18 cellular contexts compared by ENCODE assay signal in the genomic region with DNA sequence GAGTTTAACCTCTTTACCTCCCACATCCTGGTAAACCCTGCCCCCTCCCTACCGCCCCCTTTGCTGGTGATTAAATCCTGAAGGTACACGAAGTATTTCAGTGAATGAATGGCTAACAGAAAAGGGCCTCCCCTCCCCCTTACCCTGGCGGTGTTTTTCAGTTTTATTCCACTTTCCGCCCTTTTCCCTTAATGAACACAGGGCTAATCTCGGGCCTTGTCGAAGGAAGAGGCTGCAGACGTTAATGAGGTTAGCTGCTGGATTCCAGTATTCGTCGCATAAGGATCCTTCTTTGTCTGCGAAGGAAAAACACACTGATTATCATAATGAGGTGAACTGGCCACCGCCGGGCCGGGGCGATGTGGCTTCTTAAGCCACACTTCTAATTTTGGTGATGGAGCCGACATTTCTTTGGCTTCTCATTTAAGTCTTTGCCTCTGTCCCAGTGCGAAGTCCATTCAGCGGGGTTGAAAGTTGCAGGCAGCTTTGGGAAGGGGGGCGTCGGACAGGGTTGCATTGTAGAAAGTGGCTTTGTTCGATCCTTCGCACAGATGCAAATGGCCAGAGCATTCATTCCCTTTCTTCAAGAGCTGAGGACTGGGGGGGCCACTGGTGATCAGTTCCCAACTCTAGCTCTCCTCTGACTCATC. TPM values are rescaled to one million over a fixed set of nuclear protein-coding genes. Genes with fewer than 3 reads are reported as not detected.
DNase-seq lines count a peak whose midpoint lies in the region; ATAC-seq and TF ChIP-seq lines count a peak whose summit lies in the region.
"Had no signal": no experiment of that assay in that cellular context is flagged by ENCODE, and none has a peak within 500 bp of the region (broad histone marks: within the 10 kb centered on the region; RNA-seq: fewer than 3 reads in every experiment).

No MANE protein-coding gene starts in this region.

- peak overlapping the region; percentile 5 for H3K4me3 ChIP-seq in iPS-18a (ENCODE audit: low read length)

- POLR2A ChIA-PET in WTC11 (lab: Charles Lee), result no interaction called here

- ATAC-seq in WTC11 (no peak), GM21737 (IDR thresholded peaks at IDR 0.05; ENCODE audit: unreplicated experiment) (no peak)
- ATAC-seq: HepG2, PC-3 had no signal

- peak overlapping the region; percentile 16 for H3K9ac ChIP-seq in iPS-18a (ENCODE audit: low read length)
- H3K9ac ChIP-seq: KMS-11 had no signal

- peaks cover 10% of the 10 kb centered on the region for H3K9me3 Mint-ChIP-seq in WTC11

- CTCF ChIA-PET in WTC11 (lab: Charles Lee), result no interaction called here

- H3K27ac ChIP-seq in iPS-18a (ENCODE audit: low read length), result no peak overlapping the region
- H3K27ac ChIP-seq: KMS-11 had no signal

- H3K27me3 Mint-ChIP-seq in WTC11 (ENCODE audit: low read depth), result peaks cover 6% of the 10 kb centered on the region

- DNase-seq in NCI-H748 (lab: John Stamatoyannopoulos, UW; ENCODE audit: unreplicated experiment) (peak; percentile 20), NCI-H748 treated with DMSO at 0.1 percent for 48 hours (lab: John Stamatoyannopoulos, UW) (no peak), WTC11 (ENCODE audit: low spot score) (no peak), retina (peak; percentile 82), islet precursor cell (no peak), NK-92 (lab: John Stamatoyannopoulos, UW; ENCODE audit: unreplicated experiment) (no peak)
- DNase-seq: 8988T; NCI-H1092; NCI-H1694 treated with DMSO at 0.1 percent for 48 hours; NCI-H510A treated with DMSO at 0.1 percent for 48 hours; NK-92 treated with Interleukin-12 subunit alpha and Interleukin-12 subunit beta, amount 100 ng/mL, for 24 hours; PC-3 had no signal

- H3K27ac Mint-ChIP-seq in WTC11, result peak overlapping the region; percentile 49; the same call in 1 of the 2 replicates
- H3K27ac Mint-ChIP-seq: CD14-positive monocyte had no signal

- H3K4me1 ChIP-seq in iPS-18a (ENCODE audit: control insufficient read depth, low read depth, low read length), result peaks cover 34% of the 10 kb centered on the region

- TF ChIP-seq CTCF in WTC11 (IDR thresholded peaks at IDR 0.05), result no peak

- H3K36me3 ChIP-seq in iPS-18a (ENCODE audit: control insufficient read depth, low read depth, low read length), result no peaks in the 10 kb centered on the region

- peaks cover 51% of the 10 kb centered on the region for H3K36me3 Mint-ChIP-seq in WTC11

- H3K4me3 Mint-ChIP-seq in WTC11, result no peak overlapping the region
- H3K4me3 Mint-ChIP-seq: CD14-positive monocyte had no signal

- no peaks in the 10 kb centered on the region for H3K9me3 ChIP-seq in iPS-18a (ENCODE audit: control insufficient read depth, low read depth, low read length)

- H3K4me1 Mint-ChIP-seq in WTC11, result peaks cover 49% of the 10 kb centered on the region
- H3K4me1 Mint-ChIP-seq: CD14-positive monocyte had no signal

- peaks cover 8% of the 10 kb centered on the region for H3K27me3 ChIP-seq in iPS-18a (ENCODE audit: control insufficient read depth, insufficient read depth, low read length)

TF ChIP-seq in WTC11, 78 proteins besides CTCF, POLR2A, EP300 and RAD21:
- TF ChIP-seq USF2 (CRISPR knock-in tag; IDR thresholded peaks at IDR 0.05) (no peak), RELA (CRISPR knock-in tag; IDR thresholded peaks at IDR 0.05; ENCODE audit: borderline replicate concordance) (no peak), IRF1 (CRISPR knock-in tag; IDR thresholded peaks at IDR 0.05) (no peak), MXD4 (CRISPR knock-in tag; IDR thresholded peaks at IDR 0.05; ENCODE audit: borderline replicate concordance) (no peak), NFATC4 (CRISPR knock-in tag; IDR thresholded peaks at IDR 0.05) (no peak), HMGA2 (CRISPR knock-in tag; IDR thresholded peaks at IDR 0.05) (no peak)
- TF ChIP-seq, protein P1, sequence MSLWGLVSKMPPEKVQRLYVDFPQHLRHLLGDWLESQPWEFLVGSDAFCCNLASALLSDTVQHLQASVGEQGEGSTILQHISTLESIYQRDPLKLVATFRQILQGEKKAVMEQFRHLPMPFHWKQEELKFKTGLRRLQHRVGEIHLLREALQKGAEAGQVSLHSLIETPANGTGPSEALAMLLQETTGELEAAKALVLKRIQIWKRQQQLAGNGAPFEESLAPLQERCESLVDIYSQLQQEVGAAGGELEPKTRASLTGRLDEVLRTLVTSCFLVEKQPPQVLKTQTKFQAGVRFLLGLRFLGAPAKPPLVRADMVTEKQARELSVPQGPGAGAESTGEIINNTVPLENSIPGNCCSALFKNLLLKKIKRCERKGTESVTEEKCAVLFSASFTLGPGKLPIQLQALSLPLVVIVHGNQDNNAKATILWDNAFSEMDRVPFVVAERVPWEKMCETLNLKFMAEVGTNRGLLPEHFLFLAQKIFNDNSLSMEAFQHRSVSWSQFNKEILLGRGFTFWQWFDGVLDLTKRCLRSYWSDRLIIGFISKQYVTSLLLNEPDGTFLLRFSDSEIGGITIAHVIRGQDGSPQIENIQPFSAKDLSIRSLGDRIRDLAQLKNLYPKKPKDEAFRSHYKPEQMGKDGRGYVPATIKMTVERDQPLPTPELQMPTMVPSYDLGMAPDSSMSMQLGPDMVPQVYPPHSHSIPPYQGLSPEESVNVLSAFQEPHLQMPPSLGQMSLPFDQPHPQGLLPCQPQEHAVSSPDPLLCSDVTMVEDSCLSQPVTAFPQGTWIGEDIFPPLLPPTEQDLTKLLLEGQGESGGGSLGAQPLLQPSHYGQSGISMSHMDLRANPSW (CRISPR knock-in tag; conservative IDR thresholded peaks at IDR 0.05; ENCODE audit: low read depth), result no peak
- TF ChIP-seq, protein P2, sequence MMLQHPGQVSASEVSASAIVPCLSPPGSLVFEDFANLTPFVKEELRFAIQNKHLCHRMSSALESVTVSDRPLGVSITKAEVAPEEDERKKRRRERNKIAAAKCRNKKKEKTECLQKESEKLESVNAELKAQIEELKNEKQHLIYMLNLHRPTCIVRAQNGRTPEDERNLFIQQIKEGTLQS (CRISPR knock-in tag; conservative IDR thresholded peaks at IDR 0.05), result no peak
TF ChIP-seq in WTC11: peak in this region for 0.

RNA-seq across cellular contexts. Expression of gene MEG3, which starts 6.5 kb away (rescaled TPM):
- 338 to 534 TPM (median 517 TPM) in 3 replicates for total RNA-seq in WTC11 (2021)
- total RNA-seq: HepG2, MCF 10A, PC-3 had no signal

Comparison
In these comparisons a context has a peak if more than half of its experiments do, and no peak if none do; other contexts are left out.
1. DNase-seq: peak in NCI-H748 (single experiment) and retina (single experiment); none in NCI-H748 treated with DMSO at 0.1 percent for 48 hours (single experiment), WTC11 (single experiment), islet precursor cell (single experiment) and NK-92 (single experiment).